In genomic region chr2:159559034-159559433, GRCh38 we compare ENCODE assay signal across 26 cellular contexts.
"Had no signal": no experiment of that assay in that cellular context is flagged by ENCODE, and none has a peak within 500 bp of the region (broad histone marks: within the 10 kb centered on the region; RNA-seq: fewer than 3 reads in every experiment).

No MANE protein-coding gene starts in this region.

- ATAC-seq: effector memory CD8-positive, alpha-beta T cell; esophagus mucosa; gastrocnemius medialis; heart right ventricle; left lung; left ventricle myocardium superior; lower lobe of right lung; mucosa of descending colon had no signal

- H3K36me3 ChIP-seq: esophagus squamous epithelium, gastrocnemius medialis, left lung, lower lobe of right lung had no signal

- H3K4me3 Mint-ChIP-seq: dendritic cell treated with granulocyte-macrophage colony-stimulating factor and Interleukin-4, amounts not matched to agents 40 ng/mL and 50 ng/mL, for 4 days; effector memory CD8-positive, alpha-beta T cell; endodermal cell; mesothelial cell of epicardium had no signal

- H3K27me3 ChIP-seq: colonic mucosa, esophagus squamous epithelium, gastrocnemius medialis, heart right ventricle, left lung had no signal

- H3K27ac Mint-ChIP-seq: dendritic cell treated with granulocyte-macrophage colony-stimulating factor and Interleukin-4, amounts not matched to agents 40 ng/mL and 50 ng/mL, for 4 days; effector memory CD8-positive, alpha-beta T cell had no signal

- H3K27ac ChIP-seq: colonic mucosa, epithelial cell of prostate, esophagus squamous epithelium, gastrocnemius medialis, heart right ventricle, left lung, lower lobe of right lung had no signal

- DNase-seq: colonic mucosa; cortex of kidney; effector CD8-positive, alpha-beta T cell; effector memory CD8-positive, alpha-beta T cell; endodermal cell; erythroblast; esophagus squamous epithelium; foreskin fibroblast; foreskin melanocyte; gastrocnemius medialis; glutamatergic neuron; head of caudate nucleus; heart right ventricle; hippocampal formation; left cardiac atrium; left lung; left ventricle myocardium superior; lower lobe of right lung; mesenchymal stem cell; mucosa of descending colon had no signal

- H3K4me1 ChIP-seq: colonic mucosa, esophagus squamous epithelium, gastrocnemius medialis, lower lobe of right lung had no signal

- H3K9me3 Mint-ChIP-seq: dendritic cell treated with granulocyte-macrophage colony-stimulating factor and Interleukin-4, amounts not matched to agents 40 ng/mL and 50 ng/mL, for 4 days; effector memory CD8-positive, alpha-beta T cell; endodermal cell had no signal

- H3K27me3 Mint-ChIP-seq: dendritic cell treated with granulocyte-macrophage colony-stimulating factor and Interleukin-4, amounts not matched to agents 40 ng/mL and 50 ng/mL, for 4 days; effector memory CD8-positive, alpha-beta T cell had no signal

- FAIRE-seq: endometrium, keratinocyte had no signal

- H3K9me3 ChIP-seq: colonic mucosa, esophagus squamous epithelium, gastrocnemius medialis, heart right ventricle, left lung, lower lobe of right lung, mucosa of descending colon had no signal

- H3K4me3 ChIP-seq: colonic mucosa, esophagus squamous epithelium, gastrocnemius medialis, heart right ventricle, left lung, lower lobe of right lung, mucosa of descending colon had no signal
